Comparison of ENCODE assay signal across 18 cellular contexts in the genomic region with DNA sequence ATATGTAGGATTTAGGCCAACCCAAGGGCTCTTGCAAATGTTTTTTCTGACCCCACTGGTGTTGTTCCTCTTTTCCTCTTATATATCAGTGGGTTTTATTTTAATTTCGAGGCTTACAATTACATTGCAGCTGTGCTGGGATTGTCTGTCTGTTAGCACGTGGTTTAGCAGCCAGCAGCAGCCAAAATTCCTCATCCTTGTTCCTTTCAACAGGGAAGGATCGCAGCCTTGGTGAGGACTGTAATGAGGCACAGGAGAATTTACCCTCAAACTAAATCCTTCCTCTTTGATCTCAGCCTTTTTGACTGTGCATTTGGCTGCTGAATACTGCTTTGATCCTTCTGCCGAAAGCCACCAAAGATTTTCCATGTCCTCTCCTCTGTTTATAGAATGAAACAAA. TPM values are rescaled to one million over a fixed set of nuclear protein-coding genes. Genes with fewer than 3 reads are reported as not detected.
DNase-seq lines count a peak whose midpoint lies in the region; ATAC-seq and TF ChIP-seq lines count a peak whose summit lies in the region.
"Had no signal": no experiment of that assay in that cellular context is flagged by ENCODE, and none has a peak within 500 bp of the region (broad histone marks: within the 10 kb centered on the region; RNA-seq: fewer than 3 reads in every experiment).

No MANE protein-coding gene starts in this region.

- no peak overlapping the region for H3K4me3 ChIP-seq in neural progenitor cell
- H3K4me3 ChIP-seq: BLaER1 treated with 17β-estradiol and CSF1 and Interleukin-3, amounts not matched to agents 10 nM and 100 nM had no signal

- ATAC-seq in Right ventricle myocardium superior (ENCODE audit: poor library complexity) (peak; percentile 61), GM21529 (IDR thresholded peaks at IDR 0.05; ENCODE audit: unreplicated experiment) (no peak), GM19395 (IDR thresholded peaks at IDR 0.05; ENCODE audit: unreplicated experiment) (no peak), GM19467 (IDR thresholded peaks at IDR 0.05; ENCODE audit: unreplicated experiment) (no peak)
- ATAC-seq: CD8-positive, alpha-beta T cell had no signal

- H3K9me3 Mint-ChIP-seq in brain, result peaks cover 16 to 45% (median 25%) of the 10 kb centered on the region in 5 experiments
- peaks cover 21% of the 10 kb centered on the region for H3K9me3 Mint-ChIP-seq in neural progenitor cell

- H3K9me3 ChIP-seq in neural progenitor cell (ENCODE audit: low read depth), result no peaks in the 10 kb centered on the region

- peaks cover 30% of the 10 kb centered on the region for H3K4me1 ChIP-seq in neural progenitor cell

- no peaks in the 10 kb centered on the region for H3K36me3 ChIP-seq in neural progenitor cell
- H3K36me3 ChIP-seq: BLaER1 treated with 17β-estradiol and CSF1 and Interleukin-3, amounts not matched to agents 10 nM and 100 nM had no signal

- H4K20me1 ChIP-seq in neural progenitor cell (ENCODE audit: low read depth), result no peaks in the 10 kb centered on the region
- H4K20me1 ChIP-seq: BLaER1 treated with 17β-estradiol and CSF1 and Interleukin-3, amounts not matched to agents 10 nM and 100 nM had no signal

- peak overlapping the region; percentile 38 for H3K27ac ChIP-seq in neural progenitor cell
- H3K27ac ChIP-seq: BLaER1 treated with 17β-estradiol and CSF1 and Interleukin-3, amounts not matched to agents 10 nM and 100 nM had no signal

- no peaks in the 10 kb centered on the region for H3K79me2 ChIP-seq in neural progenitor cell (ENCODE audit: low read depth)

- H3K4me3 Mint-ChIP-seq in brain (peak overlapping the region in 3 of 5 experiments; percentile 21 to 53 (median 31)), neural progenitor cell (no peak overlapping the region)
- H3K4me3 Mint-ChIP-seq: CD8-positive, alpha-beta T cell; H9 had no signal

- H3K27me3 Mint-ChIP-seq in brain (peaks cover 3% of the 10 kb centered on the region), neural progenitor cell (ENCODE audit: insufficient read depth, low read depth) (peaks cover 16% of the 10 kb centered on the region)

- H3K27me3 ChIP-seq in neural progenitor cell, result peaks cover 6% of the 10 kb centered on the region
- H3K27me3 ChIP-seq: BLaER1 treated with 17β-estradiol and CSF1 and Interleukin-3, amounts not matched to agents 10 nM and 100 nM had no signal

- DNase-seq in Right ventricle myocardium superior (no peak), cardiac septum (ENCODE audit: low spot score) (no peak), neural progenitor cell (ENCODE audit: low spot score) (peak; percentile 42)
- DNase-seq: 8988T; Calu3; CD8-positive, alpha-beta T cell; DMS79 treated with DMSO at 0.1 percent for 48 hours; GF-D8; GOT3; H9; IMR-90 had no signal

- H3K4me2 ChIP-seq in neural progenitor cell, result peak overlapping the region; percentile 45

- intact Hi-C loops in Right ventricle myocardium superior (cut with DNase I), result no loop called here
- intact Hi-C loops in cardiac septum (cut with DNase I), result no loop called here

- H3K4me1 Mint-ChIP-seq in brain (peaks cover 46% of the 10 kb centered on the region), neural progenitor cell (peaks cover 24% of the 10 kb centered on the region)

- H3K27ac Mint-ChIP-seq in brain (peak overlapping the region in 4 of 5 experiments; percentile 73 to 95 (median 94)), neural progenitor cell (peak overlapping the region; percentile 85)
- H3K27ac Mint-ChIP-seq: CD8-positive, alpha-beta T cell had no signal

- no peak for TF ChIP-seq CTCF in brain (conservative IDR thresholded peaks at IDR 0.05)
- no peak for TF ChIP-seq CTCF in neural progenitor cell (IDR thresholded peaks at IDR 0.05)

- peaks cover 28% of the 10 kb centered on the region for H3F3A ChIP-seq in neural progenitor cell (ENCODE audit: low read depth)

- H2AFZ ChIP-seq in neural progenitor cell (replicated peaks), result no peak overlapping the region

- no peak overlapping the region for H3K9ac ChIP-seq in neural progenitor cell
- H3K9ac ChIP-seq: BLaER1 treated with 17β-estradiol and CSF1 and Interleukin-3, amounts not matched to agents 10 nM and 100 nM had no signal

- H3K36me3 Mint-ChIP-seq in brain (no peaks in the 10 kb centered on the region), neural progenitor cell (no peaks in the 10 kb centered on the region)
- H3K36me3 Mint-ChIP-seq: CD8-positive, alpha-beta T cell had no signal

RNA-seq across cellular contexts. Expression of a gene that starts 26.6 kb away (rescaled TPM):
- 0.35 TPM for total RNA-seq in Right ventricle myocardium superior
- total RNA-seq in cardiac septum, result not detected
- polyA plus RNA-seq in brain (ENCODE audit: insufficient read depth, low read depth, low replicate concordance), result not detected
- total RNA-seq in neural progenitor cell (ENCODE audit: low replicate concordance), result not detected in 2 replicates
- total RNA-seq: A673; Calu3; CD8-positive, alpha-beta T cell; H9; IMR-90 had no signal
- polyA plus RNA-seq: AG04450, IMR-90 had no signal
